ENCODE assay signal across 8 cellular contexts in genomic region chr4:40908702-40909362, GRCh38.
DNase-seq lines count a peak whose midpoint lies in the region; ATAC-seq and TF ChIP-seq lines count a peak whose summit lies in the region.

No MANE protein-coding gene starts in this region.

- H3K4me2 ChIP-seq in Karpas-422 (ENCODE audit: low read depth, low read length, poor library complexity, severe bottlenecking) = no peak overlapping the region

- H3K27me3 ChIP-seq in Karpas-422 (ENCODE audit: low read length) = no peaks in the 10 kb centered on the region
- no peaks in the 10 kb centered on the region for H3K27me3 ChIP-seq in thoracic aorta (replicated peaks; ENCODE audit: insufficient read depth)

- peak; percentile 81 for ATAC-seq in GM21825 (IDR thresholded peaks at IDR 0.05; ENCODE audit: unreplicated experiment)
- peak; percentile 74 for ATAC-seq in thoracic aorta (ENCODE audit: insufficient number of reproducible peaks, low FRiP score, low read depth)

- no peaks in the 10 kb centered on the region for H3K79me2 ChIP-seq in Karpas-422 (ENCODE audit: low read length)

- H3K36me3 ChIP-seq in Karpas-422 (ENCODE audit: insufficient read depth, low read length) = no peaks in the 10 kb centered on the region
- no peaks in the 10 kb centered on the region for H3K36me3 ChIP-seq in thoracic aorta

- TF ChIP-seq CTCF in fibroblast of the aortic adventitia (IDR thresholded peaks at IDR 0.05; ENCODE audit: insufficient read depth, low read length) (peak; percentile 92), thoracic aorta (IDR thresholded peaks at IDR 0.05) (peak; percentile 98)

- H3K9me3 ChIP-seq in Karpas-422 (ENCODE audit: low read length) = no peaks in the 10 kb centered on the region
- H3K9me3 ChIP-seq in thoracic aorta = no peaks in the 10 kb centered on the region

- H4K20me1 ChIP-seq in Karpas-422 (ENCODE audit: insufficient read depth, low read depth, low read length) = no peaks in the 10 kb centered on the region

- no peak overlapping the region for H3K9ac ChIP-seq in Karpas-422 (ENCODE audit: low read length)

- H3K27ac ChIP-seq in Karpas-422 (ENCODE audit: low read length) = no peak overlapping the region
- peak overlapping the region; percentile 83 for H3K27ac ChIP-seq in thoracic aorta

- H3K4me1 ChIP-seq in Karpas-422 (ENCODE audit: low read length) (no peaks in the 10 kb centered on the region), thoracic aorta (ENCODE audit: control insufficient read depth in 1 of 2, low read depth in 2 of 2) (peaks cover 16 to 32% of the 10 kb centered on the region in 2 donors)

- DNase-seq in Daoy (ENCODE audit: low read depth) (peak; percentile 84), Karpas-422 (peak; percentile 88), RKO (ENCODE audit: low spot score) (peak; percentile 68), activated T-helper 1 cell treated with Interleukin-2 at 50 U/mL for 16 hours (ENCODE audit: low read depth) (peak; percentile 34), fibroblast of the aortic adventitia (ENCODE audit: low read depth) (peak; percentile 81), nucleus accumbens (lab: John Stamatoyannopoulos, UW) (peak in 43 of 56 donors; percentile 6 to 76 (median 27)), thoracic aorta (ENCODE audit: low spot score) (no peak)

- H3K9me2 ChIP-seq in Karpas-422 (replicated peaks; ENCODE audit: insufficient read depth, low read length) = no peaks in the 10 kb centered on the region

- peak overlapping the region; percentile 49; the same call in 1 of the 2 replicates for H2AFZ ChIP-seq in Karpas-422 (ENCODE audit: low read length)

- H3K4me3 ChIP-seq in Karpas-422 (ENCODE audit: low read length) (no peak overlapping the region), fibroblast of the aortic adventitia (ENCODE audit: low read depth, low read length) (no peak overlapping the region), thoracic aorta (peak overlapping the region; percentile 33)
